In the genomic region with DNA sequence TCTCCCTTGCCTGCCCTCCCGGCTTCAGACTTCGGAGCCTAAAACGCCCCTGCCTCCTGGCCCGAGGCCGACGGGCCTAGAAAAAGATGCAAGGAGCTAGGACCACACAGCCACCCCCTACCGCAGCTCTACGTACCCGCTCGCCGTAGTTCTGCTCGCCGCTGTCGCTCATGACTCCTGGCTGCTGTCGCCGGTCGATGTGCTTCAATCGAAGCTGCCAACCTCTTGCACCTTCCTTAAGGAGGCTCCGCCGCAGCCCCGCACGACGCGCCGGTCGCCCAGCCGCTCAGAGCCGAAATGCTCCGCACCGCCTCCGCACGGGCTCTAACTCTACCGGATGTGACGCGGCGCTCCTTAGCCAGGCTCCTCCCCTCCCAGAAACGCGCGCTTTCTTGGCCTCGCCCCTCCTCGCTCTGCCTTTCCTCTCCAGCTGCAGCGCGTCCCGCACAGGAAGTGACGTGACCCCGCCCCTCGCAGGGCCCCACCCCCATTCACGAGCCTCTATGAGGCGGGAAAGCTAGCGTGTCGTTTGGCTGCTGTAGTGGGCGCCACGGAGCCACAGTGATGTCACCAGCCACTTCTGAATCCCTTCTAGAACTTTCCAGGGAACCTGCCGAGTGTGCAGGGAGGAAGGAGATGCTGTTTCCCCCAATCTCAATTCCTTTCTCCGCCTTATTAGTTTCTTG, we compare ENCODE assay signal across 1 cellular context.
TF ChIP-seq lines count a peak whose summit lies in the region.

TRA2B (minus strand) TSS at position 326 of the 686 bp plus-strand sequence; CDS start at position 172, 154 bp downstream.

TF ChIP-seq in K562, 482 proteins besides CTCF, POLR2A, EP300 and RAD21 (continued from another document and continues in another):
- TF ChIP-seq, protein P1, sequence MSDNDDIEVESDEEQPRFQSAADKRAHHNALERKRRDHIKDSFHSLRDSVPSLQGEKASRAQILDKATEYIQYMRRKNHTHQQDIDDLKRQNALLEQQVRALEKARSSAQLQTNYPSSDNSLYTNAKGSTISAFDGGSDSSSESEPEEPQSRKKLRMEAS (CRISPR knock-in tag; IDR thresholded peaks at IDR 0.05) = peak; percentile 98
- no peak for TF ChIP-seq ELF2 (CRISPR knock-in tag; IDR thresholded peaks at IDR 0.05)
- TF ChIP-seq, protein P2, sequence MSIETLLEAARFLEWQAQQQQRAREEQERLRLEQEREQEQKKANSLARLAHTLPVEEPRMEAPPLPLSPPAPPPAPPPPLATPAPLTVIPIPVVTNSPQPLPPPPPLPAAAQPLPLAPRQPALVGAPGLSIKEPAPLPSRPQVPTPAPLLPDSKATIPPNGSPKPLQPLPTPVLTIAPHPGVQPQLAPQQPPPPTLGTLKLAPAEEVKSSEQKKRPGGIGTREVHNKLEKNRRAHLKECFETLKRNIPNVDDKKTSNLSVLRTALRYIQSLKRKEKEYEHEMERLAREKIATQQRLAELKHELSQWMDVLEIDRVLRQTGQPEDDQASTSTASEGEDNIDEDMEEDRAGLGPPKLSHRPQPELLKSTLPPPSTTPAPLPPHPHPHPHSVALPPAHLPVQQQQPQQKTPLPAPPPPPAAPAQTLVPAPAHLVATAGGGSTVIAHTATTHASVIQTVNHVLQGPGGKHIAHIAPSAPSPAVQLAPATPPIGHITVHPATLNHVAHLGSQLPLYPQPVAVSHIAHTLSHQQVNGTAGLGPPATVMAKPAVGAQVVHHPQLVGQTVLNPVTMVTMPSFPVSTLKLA (conservative IDR thresholded peaks at IDR 0.05) = peak; percentile 29 to 66; a peak in 3 of 4 replicates
- no peak for TF ChIP-seq PHF21A (IDR thresholded peaks at IDR 0.05; ENCODE audit: borderline replicate concordance, low read depth)
- TF ChIP-seq HOMEZ (CRISPR knock-in tag; IDR thresholded peaks at IDR 0.05) = no peak
- TF ChIP-seq, protein P3, sequence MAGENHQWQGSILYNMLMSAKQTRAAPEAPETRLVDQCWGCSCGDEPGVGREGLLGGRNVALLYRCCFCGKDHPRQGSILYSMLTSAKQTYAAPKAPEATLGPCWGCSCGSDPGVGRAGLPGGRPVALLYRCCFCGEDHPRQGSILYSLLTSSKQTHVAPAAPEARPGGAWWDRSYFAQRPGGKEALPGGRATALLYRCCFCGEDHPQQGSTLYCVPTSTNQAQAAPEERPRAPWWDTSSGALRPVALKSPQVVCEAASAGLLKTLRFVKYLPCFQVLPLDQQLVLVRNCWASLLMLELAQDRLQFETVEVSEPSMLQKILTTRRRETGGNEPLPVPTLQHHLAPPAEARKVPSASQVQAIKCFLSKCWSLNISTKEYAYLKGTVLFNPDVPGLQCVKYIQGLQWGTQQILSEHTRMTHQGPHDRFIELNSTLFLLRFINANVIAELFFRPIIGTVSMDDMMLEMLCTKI (IDR thresholded peaks at IDR 0.05; ENCODE audit: partially characterized antibody) = no peak
- peak; percentile 9 to 33; a peak in 1 of 4 replicates for TF ChIP-seq ARNT (IDR thresholded peaks at IDR 0.05)
- no peak for TF ChIP-seq FOXJ2 (tag; IDR thresholded peaks at IDR 0.05)
- TF ChIP-seq HEY1 (CRISPR knock-in tag; IDR thresholded peaks at IDR 0.05; ENCODE audit: borderline replicate concordance) = no peak
- TF ChIP-seq ZZZ3 (IDR thresholded peaks at IDR 0.05) = no peak
- TF ChIP-seq ZNF561 (CRISPR knock-in tag; conservative IDR thresholded peaks at IDR 0.05) = no peak
- TF ChIP-seq EHMT2 (IDR thresholded peaks at IDR 0.05) = no peak
- no peak for TF ChIP-seq MCM7 (IDR thresholded peaks at IDR 0.05)
- peak; percentile 94 for TF ChIP-seq THAP12 (CRISPR knock-in tag; IDR thresholded peaks at IDR 0.05)
- TF ChIP-seq POLR3A (IDR thresholded peaks at IDR 0.05; ENCODE audit: borderline replicate concordance, extremely low read depth, insufficient read depth, insufficient read length) = no peak
- TF ChIP-seq ZNF133 (CRISPR knock-in tag; IDR thresholded peaks at IDR 0.05) = no peak
- TF ChIP-seq CEBPZ (IDR thresholded peaks at IDR 0.05; ENCODE audit: borderline replicate concordance, low read depth, low read length) = no peak
- TF ChIP-seq, protein P4, sequence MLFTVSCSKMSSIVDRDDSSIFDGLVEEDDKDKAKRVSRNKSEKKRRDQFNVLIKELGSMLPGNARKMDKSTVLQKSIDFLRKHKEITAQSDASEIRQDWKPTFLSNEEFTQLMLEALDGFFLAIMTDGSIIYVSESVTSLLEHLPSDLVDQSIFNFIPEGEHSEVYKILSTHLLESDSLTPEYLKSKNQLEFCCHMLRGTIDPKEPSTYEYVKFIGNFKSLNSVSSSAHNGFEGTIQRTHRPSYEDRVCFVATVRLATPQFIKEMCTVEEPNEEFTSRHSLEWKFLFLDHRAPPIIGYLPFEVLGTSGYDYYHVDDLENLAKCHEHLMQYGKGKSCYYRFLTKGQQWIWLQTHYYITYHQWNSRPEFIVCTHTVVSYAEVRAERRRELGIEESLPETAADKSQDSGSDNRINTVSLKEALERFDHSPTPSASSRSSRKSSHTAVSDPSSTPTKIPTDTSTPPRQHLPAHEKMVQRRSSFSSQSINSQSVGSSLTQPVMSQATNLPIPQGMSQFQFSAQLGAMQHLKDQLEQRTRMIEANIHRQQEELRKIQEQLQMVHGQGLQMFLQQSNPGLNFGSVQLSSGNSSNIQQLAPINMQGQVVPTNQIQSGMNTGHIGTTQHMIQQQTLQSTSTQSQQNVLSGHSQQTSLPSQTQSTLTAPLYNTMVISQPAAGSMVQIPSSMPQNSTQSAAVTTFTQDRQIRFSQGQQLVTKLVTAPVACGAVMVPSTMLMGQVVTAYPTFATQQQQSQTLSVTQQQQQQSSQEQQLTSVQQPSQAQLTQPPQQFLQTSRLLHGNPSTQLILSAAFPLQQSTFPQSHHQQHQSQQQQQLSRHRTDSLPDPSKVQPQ (CRISPR knock-in tag; IDR thresholded peaks at IDR 0.05; ENCODE audit: borderline replicate concordance) = no peak
- no peak for TF ChIP-seq TCF15 (CRISPR knock-in tag; IDR thresholded peaks at IDR 0.05)
- no peak for TF ChIP-seq MAFK (IDR thresholded peaks at IDR 0.05; ENCODE audit: low read length)
- peak; percentile 98 for TF ChIP-seq E2F8 (IDR thresholded peaks at IDR 0.05; ENCODE audit: low read depth, partially characterized antibody)
- TF ChIP-seq GABPA (tag; conservative IDR thresholded peaks at IDR 0.05; ENCODE audit: low read depth) = peak; percentile 96
- no peak for TF ChIP-seq FOXK2 (conservative IDR thresholded peaks at IDR 0.05 in 1 of 2, IDR thresholded peaks at IDR 0.05 in 1 of 2; ENCODE audit: low read depth in 2 of 2)
- no peak for TF ChIP-seq ZFP1 (CRISPR knock-in tag; IDR thresholded peaks at IDR 0.05)
- TF ChIP-seq DPF2 (IDR thresholded peaks at IDR 0.05) = peak; percentile 61; the same call in 1 of the 2 replicates
- no peak for TF ChIP-seq ZNF584 (CRISPR knock-in tag; IDR thresholded peaks at IDR 0.05; ENCODE audit: low read depth)
- TF ChIP-seq CUX1 (CRISPR knock-in tag; IDR thresholded peaks at IDR 0.05) = no peak
- TF ChIP-seq YBX1 (IDR thresholded peaks at IDR 0.05) = no peak
- no peak for TF ChIP-seq HCFC1 (IDR thresholded peaks at IDR 0.05; ENCODE audit: low read depth, low read length)
- no peak for TF ChIP-seq NR4A1 (CRISPR knock-in tag; IDR thresholded peaks at IDR 0.05)
- TF ChIP-seq NR4A1 (tag; IDR thresholded peaks at IDR 0.05) = no peak; the same call in 1 of the 2 replicates
